ENCODE assay signal across 19 cellular contexts in genomic region chr1:10059329-10059691, GRCh38. TPM values are rescaled to one million over a fixed set of nuclear protein-coding genes. Genes with fewer than 3 reads are reported as not detected.
DNase-seq lines count a peak whose midpoint lies in the region; TF ChIP-seq lines count a peak whose summit lies in the region.
"Had no signal": no experiment of that assay in that cellular context is flagged by ENCODE, and none has a peak within 500 bp of the region (broad histone marks: within the 10 kb centered on the region; RNA-seq: fewer than 3 reads in every experiment).

No MANE protein-coding gene starts in this region.

- no peaks in the 10 kb centered on the region for H3K9me3 Mint-ChIP-seq in neural crest cell
- H3K9me3 Mint-ChIP-seq: activated B cell treated with CpG ODN at 0.5 μM for 24 hours; activated CD4-positive, alpha-beta memory T cell treated with anti-CD3 and anti-CD28 coated beads for 36 hours; nephron; stimulated activated memory B cell treated with anti-CD40 and anti-IgM and Interleukin-4, amounts not matched to agents 10 μg/mL and 1 μg/mL and 100 μg/mL, for 72 hours had no signal

- TF ChIP-seq CTCF in RWPE1 (conservative IDR thresholded peaks at IDR 0.05; ENCODE audit: low read depth) (no peak), neural crest cell (conservative IDR thresholded peaks at IDR 0.05) (no peak), coronary artery (IDR thresholded peaks at IDR 0.05) (no peak)

- H3K27ac ChIP-seq in RWPE1 (peak overlapping the region; percentile 30), coronary artery (no peak overlapping the region)

- no peak overlapping the region for H3K4me3 ChIP-seq in coronary artery
- H3K4me3 ChIP-seq: body of pancreas, thoracic aorta had no signal

- H3K36me3 Mint-ChIP-seq in neural crest cell (ENCODE audit: low read depth), result peaks cover 2% of the 10 kb centered on the region
- H3K36me3 Mint-ChIP-seq: activated CD4-positive, alpha-beta memory T cell treated with anti-CD3 and anti-CD28 coated beads for 36 hours had no signal

- POLR2A ChIA-PET in RWPE1 (lab: Yijun Ruan, JAX; ENCODE audit: low non-redundant PET), result no interaction called here

- DNase-seq in DMS153 (lab: John Stamatoyannopoulos, UW) (peak; percentile 53), NCI-H1092 treated with DMSO at 0.1 percent for 48 hours (lab: John Stamatoyannopoulos, UW) (peak; percentile 87), RWPE1 (ENCODE audit: low spot score) (no peak), neural crest cell (ENCODE audit: low read depth, low spot score) (no peak), iPS-NIHi11 (ENCODE audit: low spot score) (no peak), NCI-H774 (lab: John Stamatoyannopoulos, UW) (no peak), coronary artery (ENCODE audit: low spot score) (no peak)
- DNase-seq in activated T-cell treated with anti-CD3 and anti-CD28 coated beads, Interleukin-2, amount 50 U/mL, for 1 hour, result no peak
- DNase-seq: activated B cell treated with CpG ODN at 0.5 μM for 24 hours; activated CD4-positive, alpha-beta memory T cell treated with anti-CD3 and anti-CD28 coated beads for 36 hours; activated effector memory CD4-positive, alpha-beta T cell treated with anti-CD3 and anti-CD28 coated beads, Interleukin-2, amount 50 U/mL, for 16 hours; body of pancreas; stimulated activated CD4-positive, alpha-beta T cell treated with anti-CD3 and anti-CD28 coated beads, Interleukin-1b, Interleukin-23, amount 100 ng/mL, for 48 hours; T-helper 9 cell had no signal

- H3K4me3 Mint-ChIP-seq in neural crest cell, result no peak overlapping the region
- H3K4me3 Mint-ChIP-seq: activated B cell treated with CpG ODN at 0.5 μM for 24 hours; activated CD4-positive, alpha-beta memory T cell treated with anti-CD3 and anti-CD28 coated beads for 36 hours; CD14-positive monocyte; nephron; stimulated activated memory B cell treated with anti-CD40 and anti-IgM and Interleukin-4, amounts not matched to agents 10 μg/mL and 1 μg/mL and 100 μg/mL, for 72 hours had no signal

- H3K27me3 Mint-ChIP-seq in neural crest cell (ENCODE audit: low read depth), result no peaks in the 10 kb centered on the region
- H3K27me3 Mint-ChIP-seq: activated B cell treated with CpG ODN at 0.5 μM for 24 hours; activated CD4-positive, alpha-beta memory T cell treated with anti-CD3 and anti-CD28 coated beads for 36 hours; progenitor cell of endocrine pancreas; stimulated activated memory B cell treated with anti-CD40 and anti-IgM and Interleukin-4, amounts not matched to agents 10 μg/mL and 1 μg/mL and 100 μg/mL, for 72 hours had no signal

- H3K27ac Mint-ChIP-seq in neural crest cell (ENCODE audit: unreplicated experiment), result peak overlapping the region; percentile 40
- H3K27ac Mint-ChIP-seq: activated B cell treated with CpG ODN at 0.5 μM for 24 hours; activated CD4-positive, alpha-beta memory T cell treated with anti-CD3 and anti-CD28 coated beads for 36 hours; nephron; stimulated activated memory B cell treated with anti-CD40 and anti-IgM and Interleukin-4, amounts not matched to agents 10 μg/mL and 1 μg/mL and 100 μg/mL, for 72 hours had no signal

- CTCF ChIA-PET in RWPE1 (lab: Yijun Ruan, JAX), result no interaction called here

- H3K4me1 Mint-ChIP-seq in neural crest cell, result peaks cover 39% of the 10 kb centered on the region

RNA-seq across cellular contexts. Expression of gene UBE4B, which starts 26.6 kb away (rescaled TPM):
- 72.8 and 74.4 TPM in 2 replicates for total RNA-seq in neural crest cell

Comparison
In these comparisons a context has a peak if more than half of its experiments do, and no peak if none do; other contexts are left out.
1. DNase-seq: peak in DMS153 (single experiment) and NCI-H1092 treated with DMSO at 0.1 percent for 48 hours (single experiment); none in RWPE1 (single experiment), neural crest cell (single experiment), iPS-NIHi11 (single experiment), activated T-cell treated with anti-CD3 and anti-CD28 coated beads, Interleukin-2, amount 50 U/mL, for 1 hour (single experiment), NCI-H774 (single experiment) and coronary artery (single experiment).